Comparison of ENCODE assay signal across 8 cellular contexts in the genomic region with DNA sequence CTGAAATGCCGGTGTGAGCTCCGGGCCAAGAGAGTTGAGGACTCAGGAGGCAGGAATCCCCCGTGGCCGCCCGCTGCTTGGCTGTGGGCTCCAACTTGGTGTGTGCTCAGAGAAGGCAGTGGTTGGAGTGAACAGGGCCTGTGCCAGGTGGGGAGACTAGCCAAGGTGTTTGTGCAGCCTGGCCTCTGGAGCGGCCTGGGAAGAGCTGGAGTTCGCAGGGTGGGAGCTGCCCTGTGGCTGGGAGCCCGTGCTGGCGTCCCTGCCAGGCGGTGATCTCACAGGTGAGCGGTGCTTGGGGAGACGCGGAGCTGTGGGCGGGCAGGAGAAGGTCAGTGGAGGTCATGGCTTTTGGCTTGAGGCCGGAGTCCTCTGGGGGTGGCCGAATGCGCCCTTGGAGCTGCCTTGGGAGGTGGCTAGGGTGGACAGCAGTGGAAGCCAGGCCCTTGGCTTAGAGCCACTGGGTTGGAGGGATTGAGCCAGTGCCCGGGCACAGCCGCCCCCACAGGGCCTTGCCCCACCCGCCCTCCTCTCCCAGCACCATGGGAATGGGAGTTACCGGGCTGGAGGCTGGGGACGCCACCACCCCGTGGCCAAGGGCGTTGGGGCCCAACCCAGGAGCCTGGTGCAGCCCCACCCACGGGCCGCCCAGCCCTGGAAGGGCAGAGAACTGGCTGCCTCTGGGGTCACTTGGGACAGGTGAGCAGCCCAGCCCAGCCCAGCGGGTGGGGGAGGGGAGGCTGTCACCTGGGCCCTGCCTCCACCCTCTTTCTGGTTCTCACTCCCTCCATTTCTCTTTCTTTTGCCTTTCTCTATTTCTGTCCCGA. TPM values are rescaled to one million over a fixed set of nuclear protein-coding genes. Genes with fewer than 3 reads are reported as not detected.
DNase-seq lines count a peak whose midpoint lies in the region; ATAC-seq and TF ChIP-seq lines count a peak whose summit lies in the region.

No MANE protein-coding gene starts in this region.

- H3K27me3 ChIP-seq in hepatocyte (no peaks in the 10 kb centered on the region), gastrocnemius medialis (no peaks in the 10 kb centered on the region)

- H3K36me3 ChIP-seq in KOPT-K1 (ENCODE audit: insufficient read depth, low read length) (peaks cover 14% of the 10 kb centered on the region), hepatocyte (replicated peaks; ENCODE audit: insufficient read depth, low read depth) (no peaks in the 10 kb centered on the region), gastrocnemius medialis (peaks cover 0 to 9% of the 10 kb centered on the region in 2 donors)

- peaks cover 10 to 19% of the 10 kb centered on the region in 2 donors for H3K36me3 Mint-ChIP-seq in CD14-positive monocyte
- H3K36me3 Mint-ChIP-seq in activated naive CD8-positive, alpha-beta T cell treated with anti-CD3 and anti-CD28 coated beads, Interleukin-2, amount 50 U/mL, for 24 hours (ENCODE audit: low read depth): peaks cover 9% of the 10 kb centered on the region

- peak overlapping the region; percentile 81 to 89 for H3K4me3 Mint-ChIP-seq in CD14-positive monocyte
- H3K4me3 Mint-ChIP-seq in activated naive CD8-positive, alpha-beta T cell treated with anti-CD3 and anti-CD28 coated beads, Interleukin-2, amount 50 U/mL, for 24 hours: peak overlapping the region; percentile 97

- no peak for ATAC-seq in activated naive CD8-positive, alpha-beta T cell treated with anti-CD3 and anti-CD28 coated beads, Interleukin-2, amount 50 U/mL, for 24 hours
- ATAC-seq in gastrocnemius medialis: peak; percentile 20 to 39
- ATAC-seq in HG03565 (IDR thresholded peaks at IDR 0.05; ENCODE audit: unreplicated experiment): no peak

- H3K4me1 ChIP-seq in hepatocyte (ENCODE audit: insufficient read depth): peaks cover 78% of the 10 kb centered on the region
- peaks cover 49 to 50% of the 10 kb centered on the region in 2 donors for H3K4me1 ChIP-seq in gastrocnemius medialis

- H3K9me2 ChIP-seq in hepatocyte (replicated peaks; ENCODE audit: insufficient read depth): no peaks in the 10 kb centered on the region

- H2AFZ ChIP-seq in hepatocyte: no peak overlapping the region

- H3K9me3 ChIP-seq in KOPT-K1 (ENCODE audit: insufficient read depth, low read length, poor library complexity, severe bottlenecking) (no peaks in the 10 kb centered on the region), hepatocyte (ENCODE audit: low read depth) (no peaks in the 10 kb centered on the region), gastrocnemius medialis (no peaks in the 10 kb centered on the region)

- H3K27ac ChIP-seq in KOPT-K1 (ENCODE audit: low read depth, low read length, poor library complexity, severe bottlenecking) (peak overlapping the region; percentile 87), hepatocyte (peak overlapping the region; percentile 98), gastrocnemius medialis (peak overlapping the region; percentile 83 to 99 (median 93))

- in situ Hi-C loops in gastrocnemius medialis (cut with MboI; ENCODE audit: low sequenced_read_pairs in 4 of 4): no loop called here

- peaks cover 0 to 1% (median 0%) of the 10 kb centered on the region in 7 donors for H3K9me3 Mint-ChIP-seq in CD14-positive monocyte
- no peaks in the 10 kb centered on the region for H3K9me3 Mint-ChIP-seq in activated naive CD8-positive, alpha-beta T cell treated with anti-CD3 and anti-CD28 coated beads, Interleukin-2, amount 50 U/mL, for 24 hours

- peaks cover 4 to 14% (median 9%) of the 10 kb centered on the region in 3 donors for H3K27me3 Mint-ChIP-seq in CD14-positive monocyte (ENCODE audit: low read depth in 3 of 3)
- H3K27me3 Mint-ChIP-seq in activated naive CD8-positive, alpha-beta T cell treated with anti-CD3 and anti-CD28 coated beads, Interleukin-2, amount 50 U/mL, for 24 hours: no peaks in the 10 kb centered on the region

- H3K79me2 ChIP-seq in hepatocyte: peaks cover 17% of the 10 kb centered on the region

- peak overlapping the region; percentile 88 to 97 (median 94) for H3K27ac Mint-ChIP-seq in CD14-positive monocyte
- peak overlapping the region; percentile 96 for H3K27ac Mint-ChIP-seq in activated naive CD8-positive, alpha-beta T cell treated with anti-CD3 and anti-CD28 coated beads, Interleukin-2, amount 50 U/mL, for 24 hours

- TF ChIP-seq CTCF in CD14-positive monocyte (IDR thresholded peaks at IDR 0.05) (no peak), hepatocyte (IDR thresholded peaks at IDR 0.05; ENCODE audit: poor library complexity) (no peak), gastrocnemius medialis (IDR thresholded peaks at IDR 0.05 in 4 of 5, conservative IDR thresholded peaks at IDR 0.05 in 1 of 5) (no peak)

- no peak overlapping the region for H3K4me3 ChIP-seq in hepatocyte
- peak overlapping the region; percentile 60 to 93 (median 74) for H3K4me3 ChIP-seq in gastrocnemius medialis

- peak overlapping the region; percentile 93 for H3K4me2 ChIP-seq in hepatocyte

- WGBS in hepatocyte (ENCODE audit: low lambda C conversion rate, missing lambda C conversion rate): 48% methylated on average over 21 of the region's 28 CpGs

- intact Hi-C loops in CD14-positive monocyte (cut with micrococcal nuclease): no loop called here
- intact Hi-C loops in gastrocnemius medialis (cut with DNase I; ENCODE audit: low total_unique reads): loop anchor here (1.0 kb wide), 1 partner anchor 13 kb away; no protein-coding TSS in a partner anchor

- TF ChIP-seq POLR2A in gastrocnemius medialis (IDR thresholded peaks at IDR 0.05): no peak

- peaks cover 8% of the 10 kb centered on the region for H4K20me1 ChIP-seq in hepatocyte (ENCODE audit: insufficient read depth, poor library complexity, severe bottlenecking)

- DNase-seq in CD14-positive monocyte (ENCODE audit: low spot score) (no peak), hepatocyte (ENCODE audit: low spot score) (peak; percentile 90), gastrocnemius medialis (peak in 1 of 2 donors; percentile 93), DMS114 treated with DMSO at 0.1 percent for 48 hours (lab: John Stamatoyannopoulos, UW; ENCODE audit: unreplicated experiment) (no peak), dedifferentiated amniotic fluid mesenchymal stem cell (ENCODE audit: extremely low spot score) (no peak)
- no peak for DNase-seq in activated naive CD8-positive, alpha-beta T cell treated with anti-CD3 and anti-CD28 coated beads, Interleukin-2, amount 50 U/mL, for 24 hours

- H3K4me1 Mint-ChIP-seq in CD14-positive monocyte: peaks cover 55% of the 10 kb centered on the region
- peaks cover 63% of the 10 kb centered on the region for H3K4me1 Mint-ChIP-seq in activated naive CD8-positive, alpha-beta T cell treated with anti-CD3 and anti-CD28 coated beads, Interleukin-2, amount 50 U/mL, for 24 hours

RNA-seq across cellular contexts. Expression of a gene that starts 7.1 kb away (rescaled TPM):
- 10 to 100 TPM; 39.6 to 51.1 TPM for polyA plus RNA-seq in CD14-positive monocyte
- 212 and 361 TPM in 2 replicates for total RNA-seq in hepatocyte
- polyA plus RNA-seq in hepatocyte: 202 and 261 TPM in 2 replicates
- 100 to 1,000 TPM; 274 to 578 (median 418) TPM for total RNA-seq in gastrocnemius medialis

RNA-seq across cellular contexts. Expression of a gene that starts 13.3 kb away (rescaled TPM):
- polyA plus RNA-seq in CD14-positive monocyte (10 to 100 TPM; 40.0 to 56.2 TPM), hepatocyte (79.9 and 89.5 TPM in 2 replicates)
- total RNA-seq in hepatocyte (25.5 TPM in 2 replicates), gastrocnemius medialis (10 to 100 TPM; 18.7 to 36.7 (median 28.7) TPM)

RNA-seq across cellular contexts. Expression of a gene that starts 13.7 kb away (rescaled TPM):
- polyA plus RNA-seq in CD14-positive monocyte (10 to 100 TPM in 1 of 2 donors, 1 to 10 TPM in 1; 5.6 to 11.0 TPM), hepatocyte (94.6 and 98.4 TPM in 2 replicates)
- total RNA-seq in hepatocyte (28.7 and 30.1 TPM in 2 replicates), gastrocnemius medialis (100 to 1,000 TPM in 2 of 4 donors, 10 to 100 TPM in 2; 34.9 to 117 (median 86.3) TPM)

RNA-seq across cellular contexts. Expression of a gene that starts 20.5 kb away (rescaled TPM):
- polyA plus RNA-seq in CD14-positive monocyte (100 to 1,000 TPM; 143 to 160 TPM), hepatocyte (291 and 297 TPM in 2 replicates)
- total RNA-seq in hepatocyte (54.0 and 64.1 TPM in 2 replicates), gastrocnemius medialis (100 to 1,000 TPM; 189 to 442 (median 273) TPM)

RNA-seq across cellular contexts. Expression of a gene that starts 23.6 kb away (rescaled TPM):
- polyA plus RNA-seq in CD14-positive monocyte: not detected
- total RNA-seq in hepatocyte: 11.0 and 14.2 TPM in 2 replicates
- polyA plus RNA-seq in hepatocyte: 1.3 and 1.8 TPM in 2 replicates
- total RNA-seq in gastrocnemius medialis: not detected

Comparison
In these comparisons a context has a peak if more than half of its experiments do, and no peak if none do; other contexts are left out.
1. ATAC-seq: peak in gastrocnemius medialis (2 of 2); none in activated naive CD8-positive, alpha-beta T cell treated with anti-CD3 and anti-CD28 coated beads, Interleukin-2, amount 50 U/mL, for 24 hours (single experiment) and HG03565 (single experiment).
2. Peak in every context shown above with its lines, with median percentiles within 50 percentile points of each other: H3K27ac ChIP-seq.